Comparison of ENCODE assay signal across 8 cellular contexts in the genomic region with DNA sequence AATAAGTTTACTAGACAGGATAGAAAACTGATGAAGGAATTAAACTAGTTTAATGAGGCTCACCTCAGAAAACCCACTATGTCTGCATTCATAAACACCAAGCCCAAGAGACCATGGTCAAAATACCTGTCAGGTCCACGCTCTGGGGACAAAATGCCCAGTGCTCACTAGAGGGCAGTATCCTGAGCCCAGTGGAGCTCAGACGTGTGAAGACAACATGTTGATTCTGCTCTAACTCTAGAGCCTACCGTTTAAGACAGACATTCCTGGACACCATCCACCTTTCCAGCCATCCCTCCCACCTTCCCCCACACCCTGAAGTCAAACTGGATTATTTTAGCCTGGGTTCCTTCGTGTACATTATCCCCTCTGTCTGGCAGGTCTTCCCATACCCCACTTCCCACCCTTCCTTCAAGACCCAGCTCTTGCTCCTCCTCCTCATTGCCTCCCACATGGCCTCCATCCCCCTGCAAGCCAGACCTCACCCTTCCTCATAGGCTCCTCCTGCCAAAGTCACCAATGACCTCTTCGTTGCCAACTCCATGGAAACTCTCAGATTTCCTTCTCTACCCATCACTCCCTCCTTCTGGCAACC.
DNase-seq lines count a peak whose midpoint lies in the region; ATAC-seq and TF ChIP-seq lines count a peak whose summit lies in the region.

No MANE protein-coding gene starts in this region.

- H3K27me3 Mint-ChIP-seq in Caco-2 (ENCODE audit: insufficient read depth, unreplicated experiment) (peaks cover 9% of the 10 kb centered on the region), progenitor cell of endocrine pancreas (peaks cover 30% of the 10 kb centered on the region)

- H3K4me1 Mint-ChIP-seq in Caco-2 (ENCODE audit: low read depth, unreplicated experiment) (no peaks in the 10 kb centered on the region), progenitor cell of endocrine pancreas (ENCODE audit: low read depth) (no peaks in the 10 kb centered on the region)

- POLR2A ChIA-PET in Caco-2 (lab: Charles Lee) = interaction anchor here (1.0 kb wide), 1 partner anchor 10 kb away, joined by 3 read pairs; no protein-coding TSS in a partner anchor

- DNase-seq in Caco-2 (peak; percentile 51 to 54), esophagus squamous epithelium (lab: John Stamatoyannopoulos, UW) (no peak), progenitor cell of endocrine pancreas (ENCODE audit: low spot score, unreplicated experiment) (no peak), NOMO-1 (lab: John Stamatoyannopoulos, UW; ENCODE audit: unreplicated experiment in 2 of 2) (no peak)

- H3K36me3 Mint-ChIP-seq in Caco-2 (ENCODE audit: insufficient read depth, unreplicated experiment) = no peaks in the 10 kb centered on the region
- no peaks in the 10 kb centered on the region for H3K36me3 Mint-ChIP-seq in progenitor cell of endocrine pancreas (ENCODE audit: insufficient read depth)

- intact Hi-C loops in Caco-2 (cut with micrococcal nuclease; ENCODE audit: unreplicated experiment) (loop anchor here (1.0 to 2.0 kb wide), 3 partner anchors 12 to 190 kb away; no protein-coding TSS in a partner anchor), esophagus squamous epithelium (cut with DNase I) (no loop called here)

- H3K4me1 ChIP-seq in Caco-2 (no peaks in the 10 kb centered on the region), esophagus squamous epithelium (no peaks in the 10 kb centered on the region)

- BruUV-seq in Caco-2 (replicated peaks; lab: Mats Ljungman, UMichigan) = no TSS peak

- ATAC-seq in GM21786 (IDR thresholded peaks at IDR 0.05; ENCODE audit: unreplicated experiment) = peak; percentile 52
- ATAC-seq in SK-N-SH treated with all-trans-retinoic acid at 6 μM for 48 hours = peak; percentile 71
- ATAC-seq in HG02623 (IDR thresholded peaks at IDR 0.05; ENCODE audit: unreplicated experiment) = no peak
- ATAC-seq in GM21367 (IDR thresholded peaks at IDR 0.05; ENCODE audit: unreplicated experiment) = no peak

- H3K9me3 ChIP-seq in Caco-2 = no peaks in the 10 kb centered on the region
- no peaks in the 10 kb centered on the region for H3K9me3 ChIP-seq in esophagus squamous epithelium

- H3K4me3 Mint-ChIP-seq in Caco-2 (ENCODE audit: unreplicated experiment) (no peak overlapping the region), progenitor cell of endocrine pancreas (ENCODE audit: low read depth) (no peak overlapping the region)

- CTCF ChIA-PET in Caco-2 (lab: Charles Lee) = interaction anchor here (0.6 to 1.8 kb wide), 4 partner anchors 9 to 115 kb away, joined by 3 to 7 read pairs (median 4); no protein-coding TSS in a partner anchor

- H3K27ac Mint-ChIP-seq in Caco-2 (ENCODE audit: unreplicated experiment) (no peak overlapping the region), progenitor cell of endocrine pancreas (no peak overlapping the region)

- H3K27ac ChIP-seq in esophagus squamous epithelium = no peak overlapping the region

- H3K36me3 ChIP-seq in Caco-2 (ENCODE audit: control insufficient read depth, insufficient read depth, low read length) (no peaks in the 10 kb centered on the region), esophagus squamous epithelium (no peaks in the 10 kb centered on the region)

- WGBS in esophagus squamous epithelium, 2 donors = 36 to 37% methylated on average over 5 of the region's 5 CpGs

- H3K9me3 Mint-ChIP-seq in Caco-2 (ENCODE audit: unreplicated experiment) = no peaks in the 10 kb centered on the region
- H3K9me3 Mint-ChIP-seq in progenitor cell of endocrine pancreas (ENCODE audit: low read depth) = no peaks in the 10 kb centered on the region

- H3K4me3 ChIP-seq in Caco-2 (ENCODE audit: low read depth, low read length) = no peak overlapping the region
- H3K4me3 ChIP-seq in esophagus squamous epithelium = no peak overlapping the region

- no peak for TF ChIP-seq POLR2A in esophagus squamous epithelium (IDR thresholded peaks at IDR 0.05)

- TF ChIP-seq CTCF in Caco-2 (IDR thresholded peaks at IDR 0.05; ENCODE audit: insufficient read depth in 1 of 2, low read depth in 1 of 2, low read length in 1 of 2, severe bottlenecking in 1 of 2, unreplicated experiment in 1 of 2) (peak; percentile 39 to 73), esophagus squamous epithelium (IDR thresholded peaks at IDR 0.05) (peak in 4 of 6 experiments; percentile 21 to 51 (median 40)), progenitor cell of endocrine pancreas (IDR thresholded peaks at IDR 0.05; ENCODE audit: unreplicated experiment) (peak; percentile 75)

- H3K27me3 ChIP-seq in Caco-2 (replicated peaks; ENCODE audit: control insufficient read depth, insufficient read depth, low read length) = no peaks in the 10 kb centered on the region; the same call in 1 of the 2 replicates
- H3K27me3 ChIP-seq in esophagus squamous epithelium = peaks cover 0 to 34% (median 0%) of the 10 kb centered on the region in 4 donors

TF ChIP-seq in SK-N-SH treated with all-trans-retinoic acid at 6 μM for 48 hours, 23 proteins besides CTCF, POLR2A, EP300 and RAD21:
- TF ChIP-seq PPARA (CRISPR knock-in tag; IDR thresholded peaks at IDR 0.05; ENCODE audit: borderline replicate concordance) = no peak
- TF ChIP-seq ISL1 (CRISPR knock-in tag; IDR thresholded peaks at IDR 0.05) = no peak
- TF ChIP-seq RARB (CRISPR knock-in tag; IDR thresholded peaks at IDR 0.05) = no peak
- TF ChIP-seq, protein P1, sequence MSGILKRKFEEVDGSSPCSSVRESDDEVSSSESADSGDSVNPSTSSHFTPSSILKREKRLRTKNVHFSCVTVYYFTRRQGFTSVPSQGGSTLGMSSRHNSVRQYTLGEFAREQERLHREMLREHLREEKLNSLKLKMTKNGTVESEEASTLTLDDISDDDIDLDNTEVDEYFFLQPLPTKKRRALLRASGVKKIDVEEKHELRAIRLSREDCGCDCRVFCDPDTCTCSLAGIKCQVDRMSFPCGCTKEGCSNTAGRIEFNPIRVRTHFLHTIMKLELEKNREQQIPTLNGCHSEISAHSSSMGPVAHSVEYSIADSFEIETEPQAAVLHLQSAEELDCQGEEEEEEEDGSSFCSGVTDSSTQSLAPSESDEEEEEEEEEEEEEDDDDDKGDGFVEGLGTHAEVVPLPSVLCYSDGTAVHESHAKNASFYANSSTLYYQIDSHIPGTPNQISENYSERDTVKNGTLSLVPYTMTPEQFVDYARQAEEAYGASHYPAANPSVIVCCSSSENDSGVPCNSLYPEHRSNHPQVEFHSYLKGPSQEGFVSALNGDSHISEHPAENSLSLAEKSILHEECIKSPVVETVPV (CRISPR knock-in tag; IDR thresholded peaks at IDR 0.05) = no peak
- no peak for TF ChIP-seq CSDC2 (CRISPR knock-in tag; IDR thresholded peaks at IDR 0.05)
- no peak for TF ChIP-seq ZNF8 (CRISPR knock-in tag; IDR thresholded peaks at IDR 0.05)
- no peak for TF ChIP-seq TCF4 (CRISPR knock-in tag; IDR thresholded peaks at IDR 0.05; ENCODE audit: borderline replicate concordance)
- no peak for TF ChIP-seq SNAI2 (CRISPR knock-in tag; IDR thresholded peaks at IDR 0.05)
- TF ChIP-seq, protein P2, sequence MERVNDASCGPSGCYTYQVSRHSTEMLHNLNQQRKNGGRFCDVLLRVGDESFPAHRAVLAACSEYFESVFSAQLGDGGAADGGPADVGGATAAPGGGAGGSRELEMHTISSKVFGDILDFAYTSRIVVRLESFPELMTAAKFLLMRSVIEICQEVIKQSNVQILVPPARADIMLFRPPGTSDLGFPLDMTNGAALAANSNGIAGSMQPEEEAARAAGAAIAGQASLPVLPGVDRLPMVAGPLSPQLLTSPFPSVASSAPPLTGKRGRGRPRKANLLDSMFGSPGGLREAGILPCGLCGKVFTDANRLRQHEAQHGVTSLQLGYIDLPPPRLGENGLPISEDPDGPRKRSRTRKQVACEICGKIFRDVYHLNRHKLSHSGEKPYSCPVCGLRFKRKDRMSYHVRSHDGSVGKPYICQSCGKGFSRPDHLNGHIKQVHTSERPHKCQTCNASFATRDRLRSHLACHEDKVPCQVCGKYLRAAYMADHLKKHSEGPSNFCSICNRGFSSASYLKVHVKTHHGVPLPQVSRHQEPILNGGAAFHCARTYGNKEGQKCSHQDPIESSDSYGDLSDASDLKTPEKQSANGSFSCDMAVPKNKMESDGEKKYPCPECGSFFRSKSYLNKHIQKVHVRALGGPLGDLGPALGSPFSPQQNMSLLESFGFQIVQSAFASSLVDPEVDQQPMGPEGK (CRISPR knock-in tag; IDR thresholded peaks at IDR 0.05; ENCODE audit: borderline replicate concordance) = no peak

Comparison
In these comparisons a context has a peak if more than half of its experiments do, and no peak if none do; other contexts are left out.
1. DNase-seq: peak in Caco-2 (2 of 2); none in esophagus squamous epithelium (single experiment), progenitor cell of endocrine pancreas (single experiment) and NOMO-1 (0 of 2).
2. ATAC-seq: peak in GM21786 (single experiment) and SK-N-SH treated with all-trans-retinoic acid at 6 μM for 48 hours (single experiment); none in HG02623 (single experiment) and GM21367 (single experiment).
3. Peak in every context shown above with its lines, with median percentiles within 50 percentile points of each other: CTCF ChIP-seq.